ENCODE assay signal across 9 cellular contexts in the genomic region with DNA sequence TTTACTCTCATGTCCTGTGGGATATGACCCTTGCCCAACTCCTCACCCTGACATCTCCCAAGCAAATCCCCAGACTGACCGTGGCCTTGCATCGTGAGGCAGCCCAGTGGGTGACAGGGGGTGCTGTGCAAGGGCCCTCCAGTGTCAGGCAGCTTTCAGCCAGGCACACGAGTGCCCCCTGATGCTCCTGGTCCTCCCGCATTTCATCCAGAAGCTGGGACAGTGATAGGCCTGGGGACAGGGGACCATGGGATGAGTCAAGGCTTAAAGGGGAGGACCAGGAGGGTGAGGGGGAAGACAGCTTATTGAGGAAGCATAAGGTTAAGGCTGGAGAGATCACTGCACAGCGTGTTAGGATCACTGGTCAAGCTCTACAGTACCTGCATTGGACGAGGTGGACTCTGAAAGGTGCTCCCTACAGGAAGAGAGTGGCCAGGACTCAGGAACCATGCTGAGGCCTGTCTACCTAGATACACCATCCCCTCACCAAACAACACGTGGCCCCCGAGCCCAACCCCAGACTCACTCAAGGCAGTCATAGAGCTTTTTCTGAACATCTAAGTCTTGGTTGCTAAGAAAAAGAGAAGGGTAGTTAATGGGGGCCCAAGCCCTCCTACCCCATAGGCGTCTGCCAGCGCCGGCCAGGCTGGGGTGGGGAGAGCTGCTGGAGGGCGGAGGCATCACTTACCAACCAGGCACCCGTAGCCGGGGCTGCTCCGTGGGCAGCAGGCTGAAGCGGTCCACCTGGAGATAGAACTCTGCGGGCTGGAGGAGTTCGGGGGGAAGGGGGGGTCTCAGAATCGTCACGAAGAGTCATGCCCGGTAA. TPM values are rescaled to one million over a fixed set of nuclear protein-coding genes. Genes with fewer than 3 reads are reported as not detected.
DNase-seq lines count a peak whose midpoint lies in the region; ATAC-seq and TF ChIP-seq lines count a peak whose summit lies in the region.
"Had no signal": no experiment of that assay in that cellular context is flagged by ENCODE, and none has a peak within 500 bp of the region (broad histone marks: within the 10 kb centered on the region; RNA-seq: fewer than 3 reads in every experiment).

No MANE protein-coding gene starts in this region.

- CTCF ChIA-PET in AG04450 (lab: Charles Lee): interaction anchor here (0.6 to 2.0 kb wide), 3 partner anchors 8 to 142 kb away, joined by 3 to 5 read pairs (median 3); no protein-coding TSS in a partner anchor

- no peaks in the 10 kb centered on the region for H3K27me3 Mint-ChIP-seq in naive B cell

- H3K4me3 Mint-ChIP-seq in naive B cell: peak overlapping the region; percentile 92 to 100 (median 94)

- peak overlapping the region in 4 of 6 donors; percentile 54 to 98 (median 85) for H3K27ac Mint-ChIP-seq in naive B cell

- no peaks in the 10 kb centered on the region for H3K9me3 Mint-ChIP-seq in naive B cell

- H3K9me3 ChIP-seq in AG04450 (ENCODE audit: control insufficient read depth, insufficient read depth, low read length) (no peaks in the 10 kb centered on the region; the same call in 1 of the 2 replicates), KOPT-K1 (ENCODE audit: insufficient read depth, low read length, poor library complexity, severe bottlenecking) (no peaks in the 10 kb centered on the region), aorta (ENCODE audit: control insufficient read depth, low read length) (no peaks in the 10 kb centered on the region)

- H3K4me1 ChIP-seq in aorta (ENCODE audit: control insufficient read depth in 1 of 2, insufficient read depth in 2 of 2, low read length in 2 of 2): no peaks in the 10 kb centered on the region

- peaks cover 0 to 8% of the 10 kb centered on the region in 2 donors for H3K36me3 Mint-ChIP-seq in naive B cell

- ATAC-seq in naive B cell (ENCODE audit: low read depth in 2 of 2) (no peak), GM19397 (IDR thresholded peaks at IDR 0.05; ENCODE audit: unreplicated experiment) (no peak), HG02973 (IDR thresholded peaks at IDR 0.05; ENCODE audit: unreplicated experiment) (no peak), aorta (ENCODE audit: low FRiP score) (no peak)

- intact Hi-C loops in aorta (cut with DNase I): no loop called here

- no peaks in the 10 kb centered on the region for H3K27me3 ChIP-seq in AG04450 (ENCODE audit: control insufficient read depth, insufficient read depth, low read length)
- no peaks in the 10 kb centered on the region for H3K27me3 ChIP-seq in aorta (ENCODE audit: control insufficient read depth in 1 of 2, insufficient read depth in 2 of 2, low read length in 1 of 2)

- POLR2A ChIA-PET in AG04450 (lab: Yijun Ruan, JAX): interaction anchor here (1.3 to 1.9 kb wide), 2 partner anchors 8 to 138 kb away, joined by 3 to 12 read pairs; no protein-coding TSS in a partner anchor

- 34 to 37% methylated on average over 21 of the region's 21 CpGs for WGBS in aorta, 2 donors

- H3K4me1 Mint-ChIP-seq in naive B cell: peaks cover 24 to 41% (median 30%) of the 10 kb centered on the region in 3 donors

- H3K27ac ChIP-seq in AG04450 (ENCODE audit: low read depth, low read length) (no peak overlapping the region), KOPT-K1 (ENCODE audit: low read depth, low read length, poor library complexity, severe bottlenecking) (peak overlapping the region; percentile 74), aorta (ENCODE audit: low read depth in 1 of 2, low read length in 2 of 2) (no peak overlapping the region)

- no peak for TF ChIP-seq CTCF in AG04450 (IDR thresholded peaks at IDR 0.05; ENCODE audit: low read depth, low read length)
- no peak for TF ChIP-seq CTCF in cardiac fibroblast (IDR thresholded peaks at IDR 0.05; ENCODE audit: low read depth, low read length)

- H3K36me3 ChIP-seq in KOPT-K1 (ENCODE audit: insufficient read depth, low read length): peaks cover 57% of the 10 kb centered on the region
- H3K36me3 ChIP-seq in aorta (ENCODE audit: control insufficient read depth in 1 of 2, insufficient read depth in 2 of 2, low read length in 1 of 2): no peaks in the 10 kb centered on the region

- DNase-seq in AG04450 (ENCODE audit: low read depth, low spot score): no peak
- DNase-seq in cardiac fibroblast (ENCODE audit: low read depth in 2 of 2): no peak
- no peak for DNase-seq in naive B cell
- no peak for DNase-seq in aorta
- DNase-seq in AML-193 (lab: John Stamatoyannopoulos, UW): no peak
- DNase-seq: NCI-H524 had no signal

- peak overlapping the region; percentile 92 for H3K4me3 ChIP-seq in AG04450 (ENCODE audit: low read depth, low read length)
- H3K4me3 ChIP-seq in cardiac fibroblast (replicated peaks in 1 of 2; ENCODE audit: low read depth in 2 of 2, low read length in 2 of 2): peak overlapping the region; percentile 83 to 87
- peak overlapping the region in 1 of 2 donors; percentile 64 for H3K4me3 ChIP-seq in aorta (ENCODE audit: low read length in 2 of 2)

RNA-seq across cellular contexts. Expression of gene ACD, which starts 1.0 kb away (rescaled TPM):
- polyA plus RNA-seq in AG04450 (2011; rRNA removed): 11.4 and 16.5 TPM in 2 replicates
- polyA minus RNA-seq in AG04450 (2011; rRNA and poly(A)+ RNA removed): 9.6 and 16.0 TPM in 2 replicates
- polyA plus RNA-seq in naive B cell (ENCODE audit: low read depth in 6 of 6): 10 to 100 TPM; 31.3 to 52.8 (median 35.5) TPM
- 10 to 100 TPM; 15.7 to 21.9 TPM for total RNA-seq in aorta
- polyA plus RNA-seq in aorta: 10 to 100 TPM in 1 of 2 donors, 1 to 10 TPM in 1; 7.0 to 34.6 TPM

RNA-seq across cellular contexts. Expression of gene PARD6A, which starts 1.7 kb away (rescaled TPM):
- 0.42 and 0.53 TPM in 2 replicates for polyA plus RNA-seq in AG04450 (2011; rRNA removed)
- 0.97 TPM in 1 of 2 replicates, not detected in the other for polyA minus RNA-seq in AG04450 (2011; rRNA and poly(A)+ RNA removed)
- polyA plus RNA-seq in naive B cell (ENCODE audit: low read depth in 6 of 6): 10 to 100 TPM; 12.0 to 23.7 (median 16.1) TPM
- total RNA-seq in aorta: 1 to 10 TPM; 3.9 to 5.3 TPM
- 1 to 10 TPM; 5.9 to 7.8 TPM for polyA plus RNA-seq in aorta

RNA-seq across cellular contexts. Expression of gene ENKD1, which starts 7.5 kb away (rescaled TPM):
- polyA plus RNA-seq in AG04450 (2011; rRNA removed): 3.6 and 4.2 TPM in 2 replicates
- polyA minus RNA-seq in AG04450 (2011; rRNA and poly(A)+ RNA removed): 1.5 and 2.6 TPM in 2 replicates
- 1 to 10 TPM in 5 of 6 donors, not detected in 1; 1.2 to 2.6 (median 2.2) TPM for polyA plus RNA-seq in naive B cell (ENCODE audit: low read depth in 6 of 6)
- 10 to 100 TPM in 1 of 2 donors, 1 to 10 TPM in 1; 9.7 to 15.2 TPM for total RNA-seq in aorta
- polyA plus RNA-seq in aorta: 10 to 100 TPM; 13.3 to 73.8 TPM

RNA-seq across cellular contexts. Expression of gene C16orf86, which starts 7.6 kb away (rescaled TPM):
- polyA plus RNA-seq in AG04450 (2011; rRNA removed) (0.55 and 0.56 TPM in 2 replicates), naive B cell (ENCODE audit: low read depth in 6 of 6) (10 to 100 TPM; 10.3 to 12.5 (median 11.1) TPM), aorta (10 to 100 TPM in 1 of 2 donors, 1 to 10 TPM in 1; 3.1 to 14.4 TPM)
- 0.41 TPM in 1 of 2 replicates, not detected in the other for polyA minus RNA-seq in AG04450 (2011; rRNA and poly(A)+ RNA removed)
- 1 to 10 TPM; 2.6 to 7.9 TPM for total RNA-seq in aorta

RNA-seq across cellular contexts. Expression of gene CARMIL2, which starts 14.1 kb away (rescaled TPM):
- 0.09 and 0.11 TPM in 2 replicates for polyA plus RNA-seq in AG04450 (2011; rRNA removed)
- polyA minus RNA-seq in AG04450 (2011; rRNA and poly(A)+ RNA removed): 0.09 TPM in 1 of 2 replicates, not detected in the other
- polyA plus RNA-seq in naive B cell (ENCODE audit: low read depth in 6 of 6): 10 to 100 TPM in 4 of 6 donors, 1 to 10 TPM in 2; 9.4 to 23.2 (median 14.1) TPM
- total RNA-seq in aorta: 1 to 10 TPM; 3.0 to 4.0 TPM
- 1 to 10 TPM in 1 of 2 donors, under 1 TPM in 1; 0.13 to 3.7 TPM for polyA plus RNA-seq in aorta
